In genomic region chr11:128472128-128473110, GRCh38 we compare ENCODE assay signal across 8 cellular contexts.
DNase-seq lines count a peak whose midpoint lies in the region; ATAC-seq, FAIRE-seq and TF ChIP-seq lines count a peak whose summit lies in the region.

No MANE protein-coding gene starts in this region.

- H3K79me2 ChIP-seq in PC-9 (ENCODE audit: low read depth) = no peaks in the 10 kb centered on the region

- H3K4me1 Mint-ChIP-seq in CD8-positive, alpha-beta memory T cell = peaks cover 99 to 100% (median 100%) of the 10 kb centered on the region in 3 donors
- peaks cover 99% of the 10 kb centered on the region in 2 donors for H3K4me1 Mint-ChIP-seq in natural killer cell

- CTCF ChIA-PET in CD8-positive, alpha-beta memory T cell (lab: Charles Lee) = interaction anchor here (1.0 to 4.3 kb wide), 14 partner anchors 10 to 300 kb away, joined by 3 to 18 read pairs (median 4); no protein-coding TSS in a partner anchor
- CTCF ChIA-PET in PC-9 (lab: Charles Lee) = no interaction called here

- ATAC-seq in GM19467 (IDR thresholded peaks at IDR 0.05; ENCODE audit: unreplicated experiment) = peak; percentile 38
- peak; percentile 37 for ATAC-seq in HG03521 (IDR thresholded peaks at IDR 0.05; ENCODE audit: unreplicated experiment)
- ATAC-seq in natural killer cell = peak; percentile 14 to 53 (median 46)

- no peak for FAIRE-seq in urothelium cell line (lab: Jason Lieb, UNC)

- H3K4me3 Mint-ChIP-seq in CD8-positive, alpha-beta memory T cell = peak overlapping the region; percentile 62 to 86 (median 77)
- H3K4me3 Mint-ChIP-seq in natural killer cell = peak overlapping the region; percentile 86

- H3K4me2 ChIP-seq in PC-9 = no peak overlapping the region

- peaks cover 50 to 97% (median 59%) of the 10 kb centered on the region in 3 donors for H3K36me3 Mint-ChIP-seq in CD8-positive, alpha-beta memory T cell
- peaks cover 37% of the 10 kb centered on the region for H3K36me3 Mint-ChIP-seq in natural killer cell

- peaks cover 63% of the 10 kb centered on the region for H3K36me3 ChIP-seq in CD8-positive, alpha-beta memory T cell (ENCODE audit: insufficient read depth, low read length)
- H3K36me3 ChIP-seq in PC-9 (ENCODE audit: low read depth) = no peaks in the 10 kb centered on the region

- no peak overlapping the region for H2AFZ ChIP-seq in PC-9

- peak in 3 of 5 donors; percentile 48 to 64 (median 63) for DNase-seq in CD8-positive, alpha-beta memory T cell
- DNase-seq in activated naive CD4-positive, alpha-beta T cell treated with anti-CD3 and anti-CD28 coated beads, Interleukin-2, amount 50 U/mL, for 16 hours = peak; percentile 77
- DNase-seq in natural killer cell = no peak
- no peak for DNase-seq in PC-9
- DNase-seq in amniotic stem cell (lab: John Stamatoyannopoulos, UW) = no peak
- no peak for DNase-seq in urothelium cell line (ENCODE audit: low spot score)

- peak overlapping the region; percentile 89 to 99 (median 96) for H3K27ac Mint-ChIP-seq in CD8-positive, alpha-beta memory T cell
- peak overlapping the region; percentile 98 to 99 for H3K27ac Mint-ChIP-seq in natural killer cell

- peak overlapping the region; percentile 56 for H3K27ac ChIP-seq in CD8-positive, alpha-beta memory T cell (ENCODE audit: low read depth, low read length)
- H3K27ac ChIP-seq in PC-9 = no peak overlapping the region

- TF ChIP-seq CTCF in natural killer cell (IDR thresholded peaks at IDR 0.05) (no peak), PC-9 (conservative IDR thresholded peaks at IDR 0.05) (no peak)

- H3K9me3 Mint-ChIP-seq in CD8-positive, alpha-beta memory T cell = no peaks in the 10 kb centered on the region
- H3K9me3 Mint-ChIP-seq in natural killer cell = no peaks in the 10 kb centered on the region

- H3K9me3 ChIP-seq in CD8-positive, alpha-beta memory T cell (ENCODE audit: low read length) = no peaks in the 10 kb centered on the region
- no peaks in the 10 kb centered on the region for H3K9me3 ChIP-seq in PC-9 (ENCODE audit: insufficient read depth, low read depth)

- H3K27me3 Mint-ChIP-seq in CD8-positive, alpha-beta memory T cell = peaks cover 0 to 1% of the 10 kb centered on the region in 2 donors
- no peaks in the 10 kb centered on the region for H3K27me3 Mint-ChIP-seq in natural killer cell (ENCODE audit: low read depth in 2 of 2)

- POLR2A ChIA-PET in CD8-positive, alpha-beta memory T cell (lab: Charles Lee) = interaction anchor here (0.6 to 6.9 kb wide), 15 partner anchors 9 to 189 kb away, joined by 3 to 44 read pairs (median 4); no protein-coding TSS in a partner anchor
- POLR2A ChIA-PET in PC-9 (lab: Charles Lee; ENCODE audit: unreplicated experiment) = interaction anchor here (0.5 kb wide), 1 partner anchor 433 kb away, joined by 6 read pairs; no protein-coding TSS in a partner anchor

- intact Hi-C loops in natural killer cell (cut with micrococcal nuclease) (loop anchor here (1.0 to 5.0 kb wide), 4 partner anchors 10 to 222 kb away; partner anchors contain the start of gene FLI1), PC-9 (cut with micrococcal nuclease; ENCODE audit: unreplicated experiment) (no loop called here)

- peak overlapping the region; percentile 69 for H3K4me3 ChIP-seq in CD8-positive, alpha-beta memory T cell (ENCODE audit: low read length)
- no peak overlapping the region for H3K4me3 ChIP-seq in PC-9

- BruUV-seq in PC-9 (replicated peaks; lab: Mats Ljungman, UMichigan) = no TSS peak

- peaks cover 96% of the 10 kb centered on the region for H3K4me1 ChIP-seq in CD8-positive, alpha-beta memory T cell (ENCODE audit: insufficient read depth, low read length)
- peaks cover 14% of the 10 kb centered on the region for H3K4me1 ChIP-seq in PC-9 (replicated peaks; ENCODE audit: insufficient read depth)

- no peaks in the 10 kb centered on the region for H4K20me1 ChIP-seq in PC-9 (ENCODE audit: insufficient read depth)

- no peaks in the 10 kb centered on the region for H3K27me3 ChIP-seq in CD8-positive, alpha-beta memory T cell (ENCODE audit: insufficient read depth, low read length, poor library complexity, severe bottlenecking)
- H3K27me3 ChIP-seq in PC-9 (ENCODE audit: insufficient read depth, low read depth) = no peaks in the 10 kb centered on the region

- H3K9me2 ChIP-seq in PC-9 (ENCODE audit: insufficient read depth) = no peaks in the 10 kb centered on the region

- H3F3A ChIP-seq in PC-9 (ENCODE audit: insufficient read depth, low read depth) = peaks cover 5% of the 10 kb centered on the region; the same call in 1 of the 2 replicates

Comparison
In these comparisons a context has a peak if more than half of its experiments do, and no peak if none do; other contexts are left out.
1. DNase-seq: peak in CD8-positive, alpha-beta memory T cell (3 of 5) and activated naive CD4-positive, alpha-beta T cell treated with anti-CD3 and anti-CD28 coated beads, Interleukin-2, amount 50 U/mL, for 16 hours (single experiment); none in natural killer cell (single experiment), PC-9 (0 of 2), amniotic stem cell (single experiment) and urothelium cell line (single experiment).
2. Peak in every context shown above with its lines, with median percentiles within 50 percentile points of each other: ATAC-seq.